Comparison of ENCODE assay signal across 8 cellular contexts in the genomic region with DNA sequence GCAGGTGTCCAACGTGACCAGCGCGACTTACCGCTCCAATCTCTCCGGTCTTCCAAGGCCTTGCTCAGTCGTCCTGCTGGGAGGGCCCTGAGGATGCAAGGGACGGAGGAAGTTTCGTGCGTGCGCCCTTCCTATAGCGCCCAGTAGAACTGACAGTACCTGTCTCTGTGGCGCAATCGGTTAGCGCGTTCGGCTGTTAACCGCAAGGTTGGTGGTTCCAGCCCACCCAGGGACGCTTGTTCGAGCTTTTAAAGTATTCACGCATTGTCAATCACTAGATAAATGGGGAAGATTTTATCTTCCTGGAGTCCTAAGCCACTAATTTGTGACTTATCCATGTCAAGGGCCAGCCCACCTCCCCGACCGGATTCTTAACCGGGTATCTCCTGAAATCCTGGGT.
A peak's percentile ranks its signal among the peaks of the same experiment; 100 is the strongest.
DNase-seq lines count a peak whose midpoint lies in the region; ATAC-seq and TF ChIP-seq lines count a peak whose summit lies in the region.
"Not testable (repeated sequence)": the region's sequence is repeated elsewhere in the genome, so short reads cannot be mapped to it uniquely, and the experiment has no call there.

No MANE protein-coding gene starts in this region.

- not testable (repeated sequence) for H3K9me3 Mint-ChIP-seq in endothelial cell (ENCODE audit: unreplicated experiment); stimulated activated naive CD8-positive, alpha-beta T cell treated with anti-CD3 and anti-CD28 coated beads, Interleukin-15, amount 100 ng/mL, for 72 hours

- H3K36me3 Mint-ChIP-seq in endothelial cell (ENCODE audit: low read depth, unreplicated experiment) = not testable (repeated sequence)

- peak overlapping the region; percentile 85 for H3K4me3 Mint-ChIP-seq in endothelial cell (ENCODE audit: unreplicated experiment)
- H3K4me3 Mint-ChIP-seq in stimulated activated naive CD8-positive, alpha-beta T cell treated with anti-CD3 and anti-CD28 coated beads, Interleukin-15, amount 100 ng/mL, for 72 hours = peak overlapping the region; percentile 67 to 83

- intact Hi-C loops in left colon (cut with DNase I, micrococcal nuclease) = not testable (repeated sequence)

- ATAC-seq in left colon; stimulated activated naive CD8-positive, alpha-beta T cell treated with anti-CD3 and anti-CD28 coated beads, Interleukin-15, amount 100 ng/mL, for 72 hours: not testable (repeated sequence)

- H3K27me3 Mint-ChIP-seq in endothelial cell (ENCODE audit: unreplicated experiment); stimulated activated naive CD8-positive, alpha-beta T cell treated with anti-CD3 and anti-CD28 coated beads, Interleukin-15, amount 100 ng/mL, for 72 hours: not testable (repeated sequence)

- DNase-seq in DMS153 (lab: John Stamatoyannopoulos, UW) = peak; percentile 41
- peak; percentile 62 for DNase-seq in NCI-H146 treated with DMSO at 0.1 percent for 48 hours (lab: John Stamatoyannopoulos, UW; ENCODE audit: unreplicated experiment)
- peak in 4 of 5 experiments; percentile 24 to 53 (median 28) for DNase-seq in T-helper 2 cell
- peak; percentile 6 for DNase-seq in activated gamma-delta T cell treated with anti-CD3 and anti-CD28 coated beads, Interleukin-2, amount 50 U/mL, for 16 hours (ENCODE audit: low read depth)
- DNase-seq in endothelial cell (ENCODE audit: low spot score) = peak; percentile 41
- peak; percentile 48 to 49 for DNase-seq in left colon
- DNase-seq in renal cortical epithelial cell (ENCODE audit: low read depth) = peak; percentile 38
- DNase-seq in stimulated activated naive CD8-positive, alpha-beta T cell treated with anti-CD3 and anti-CD28 coated beads, Interleukin-15, amount 100 ng/mL, for 72 hours = peak; percentile 56 to 74

- H3K27ac Mint-ChIP-seq in endothelial cell (ENCODE audit: unreplicated experiment) = not testable (repeated sequence)
- H3K27ac Mint-ChIP-seq in stimulated activated naive CD8-positive, alpha-beta T cell treated with anti-CD3 and anti-CD28 coated beads, Interleukin-15, amount 100 ng/mL, for 72 hours = peak overlapping the region; percentile 88 to 96

- TF ChIP-seq CTCF in endothelial cell (IDR thresholded peaks at IDR 0.05; ENCODE audit: unreplicated experiment) = not testable (repeated sequence)

- H3K4me1 Mint-ChIP-seq in endothelial cell (ENCODE audit: unreplicated experiment) = not testable (repeated sequence)
- H3K4me1 Mint-ChIP-seq in stimulated activated naive CD8-positive, alpha-beta T cell treated with anti-CD3 and anti-CD28 coated beads, Interleukin-15, amount 100 ng/mL, for 72 hours = peaks cover 12% of the 10 kb centered on the region

Comparison
In these comparisons a context has a peak if more than half of its experiments do, and no peak if none do; other contexts are left out.
1. DNase-seq: peak in every context shown above with its lines; median percentile 65 in stimulated activated naive CD8-positive, alpha-beta T cell treated with anti-CD3 and anti-CD28 coated beads, Interleukin-15, amount 100 ng/mL, for 72 hours; 62 in NCI-H146 treated with DMSO at 0.1 percent for 48 hours; 48 in left colon; 41 in DMS153; 41 in endothelial cell; 38 in renal cortical epithelial cell; 28 in T-helper 2 cell; 6 in activated gamma-delta T cell treated with anti-CD3 and anti-CD28 coated beads, Interleukin-2, amount 50 U/mL, for 16 hours.